Comparison of ENCODE assay signal across 1 cellular context in genomic region chr17:70314506-70314905, GRCh38.
TF ChIP-seq lines count a peak whose summit lies in the region.

No MANE protein-coding gene starts in this region.

TF ChIP-seq in GM12878, 131 proteins besides CTCF, POLR2A, EP300 and RAD21:
- TF ChIP-seq TAF1 (IDR thresholded peaks at IDR 0.05; ENCODE audit: borderline replicate concordance, low read depth, low read length) (no peak), NFYA (IDR thresholded peaks at IDR 0.05; ENCODE audit: borderline replicate concordance, low read depth, low read length) (no peak), SRF (IDR thresholded peaks at IDR 0.05; ENCODE audit: low read depth in 2 of 2, low read length in 2 of 2) (no peak), ZBTB40 (IDR thresholded peaks at IDR 0.05; ENCODE audit: borderline replicate concordance) (no peak), LARP7 (IDR thresholded peaks at IDR 0.05) (no peak), CUX1 (IDR thresholded peaks at IDR 0.05; ENCODE audit: insufficient replicate concordance, low read depth, low read length) (no peak), NFIC (IDR thresholded peaks at IDR 0.05; ENCODE audit: low read depth, low read length) (no peak; the same call in 1 of the 2 replicates), BMI1 (IDR thresholded peaks at IDR 0.05; ENCODE audit: borderline replicate concordance) (no peak), ZBTB33 (IDR thresholded peaks at IDR 0.05) (no peak), BCLAF1 (IDR thresholded peaks at IDR 0.05) (no peak), RELB (IDR thresholded peaks at IDR 0.05; ENCODE audit: low read depth) (no peak), KDM1A (IDR thresholded peaks at IDR 0.05; ENCODE audit: borderline replicate concordance) (no peak), EED (IDR thresholded peaks at IDR 0.05; ENCODE audit: low read depth) (no peak), MAX (IDR thresholded peaks at IDR 0.05; ENCODE audit: low read depth, low read length) (no peak), SREBF1 (IDR thresholded peaks at IDR 0.05; ENCODE audit: low read length) (no peak), SUPT20H (IDR thresholded peaks at IDR 0.05; ENCODE audit: borderline replicate concordance, control insufficient read depth, low read depth, low read length) (no peak), RCOR1 (conservative IDR thresholded peaks at IDR 0.05; ENCODE audit: low read depth, low read length) (no peak)
TF ChIP-seq in GM12878: peak in this region for 0.
